8 cellular contexts compared by ENCODE assay signal in the genomic region with DNA sequence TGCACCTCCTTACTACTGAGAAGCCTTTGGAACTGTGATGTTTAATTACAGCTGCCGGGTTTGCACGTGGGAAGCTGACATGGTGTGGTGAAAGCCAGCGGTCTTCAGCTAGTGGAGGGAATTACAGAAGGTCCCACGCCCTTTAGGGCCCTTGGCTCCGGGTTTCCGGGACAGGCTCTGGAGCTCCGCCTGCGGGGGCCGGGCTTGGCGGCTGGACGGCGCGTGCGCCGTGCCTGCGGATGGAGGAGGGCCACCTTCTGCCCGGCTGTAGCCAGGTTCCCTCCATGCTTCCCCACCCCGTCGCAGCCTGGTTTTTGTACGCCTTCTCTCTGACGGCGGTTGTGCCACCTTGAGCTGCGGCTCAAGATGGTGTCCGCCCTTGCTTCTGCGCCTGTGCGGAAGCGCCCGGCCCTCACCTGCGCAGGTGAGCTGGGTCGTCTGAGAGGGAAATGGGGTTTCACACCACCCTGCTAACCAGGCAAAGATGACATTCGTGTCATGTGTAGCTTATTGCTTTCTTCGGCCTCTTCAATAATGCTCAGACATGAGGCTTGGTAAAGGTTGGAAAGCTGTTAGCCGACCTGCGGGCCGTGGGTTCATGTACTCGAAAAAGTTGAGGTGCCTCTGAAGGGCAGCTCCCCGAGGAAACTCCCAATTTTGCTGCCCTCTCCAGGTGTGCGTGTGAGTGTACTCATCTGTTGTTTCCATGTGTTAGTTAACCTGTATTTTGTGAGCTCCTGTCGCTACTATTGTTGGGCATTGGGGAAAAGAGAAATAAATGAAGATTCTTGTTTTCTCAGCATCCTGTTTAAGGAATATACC. TPM values are rescaled to one million over a fixed set of nuclear protein-coding genes. Genes with fewer than 3 reads are reported as not detected.
A peak's percentile ranks its signal among the peaks of the same experiment; 100 is the strongest.
DNase-seq lines count a peak whose midpoint lies in the region; ATAC-seq and TF ChIP-seq lines count a peak whose summit lies in the region.

No MANE protein-coding gene starts in this region.

- POLR2A ChIA-PET in Caco-2 (lab: Charles Lee), result no interaction called here

- H3K4me1 Mint-ChIP-seq in activated naive CD8-positive, alpha-beta T cell treated with anti-CD3 and anti-CD28 coated beads for 36 hours, result peaks cover 7% of the 10 kb centered on the region
- H3K4me1 Mint-ChIP-seq in Caco-2 (ENCODE audit: low read depth, unreplicated experiment), result no peaks in the 10 kb centered on the region

- H3K4me1 ChIP-seq in cardiac muscle cell (ENCODE audit: low read depth), result peaks cover 2% of the 10 kb centered on the region
- H3K4me1 ChIP-seq in rectal smooth muscle tissue (ENCODE audit: control insufficient read depth, insufficient read depth, low read length), result peaks cover 4% of the 10 kb centered on the region
- H3K4me1 ChIP-seq in Caco-2, result no peaks in the 10 kb centered on the region

- H3K9me3 ChIP-seq in cardiac muscle cell (ENCODE audit: low read depth), result no peaks in the 10 kb centered on the region
- H3K9me3 ChIP-seq in Caco-2, result no peaks in the 10 kb centered on the region

- H3K27ac ChIP-seq in cardiac muscle cell (peak overlapping the region; percentile 5), rectal smooth muscle tissue (ENCODE audit: low read depth, low read length) (no peak overlapping the region)

- CTCF ChIA-PET in Caco-2 (lab: Charles Lee), result no interaction called here

- H3K4me3 Mint-ChIP-seq in activated naive CD8-positive, alpha-beta T cell treated with anti-CD3 and anti-CD28 coated beads for 36 hours, result peak overlapping the region; percentile 61
- H3K4me3 Mint-ChIP-seq in Caco-2 (ENCODE audit: unreplicated experiment), result no peak overlapping the region

- H3K27me3 ChIP-seq in cardiac muscle cell, result no peaks in the 10 kb centered on the region
- no peaks in the 10 kb centered on the region for H3K27me3 ChIP-seq in rectal smooth muscle tissue (ENCODE audit: control insufficient read depth, insufficient read depth, low read length)
- no peaks in the 10 kb centered on the region for H3K27me3 ChIP-seq in Caco-2 (replicated peaks; ENCODE audit: control insufficient read depth, insufficient read depth, low read length)

- H3K36me3 ChIP-seq in cardiac muscle cell, result peaks cover 3% of the 10 kb centered on the region
- H3K36me3 ChIP-seq in rectal smooth muscle tissue (ENCODE audit: control insufficient read depth, insufficient read depth, low read length), result peaks cover 3% of the 10 kb centered on the region
- H3K36me3 ChIP-seq in Caco-2 (ENCODE audit: control insufficient read depth, insufficient read depth, low read length), result no peaks in the 10 kb centered on the region

- H3K9me3 Mint-ChIP-seq in activated naive CD8-positive, alpha-beta T cell treated with anti-CD3 and anti-CD28 coated beads for 36 hours, result no peaks in the 10 kb centered on the region
- H3K9me3 Mint-ChIP-seq in Caco-2 (ENCODE audit: unreplicated experiment), result no peaks in the 10 kb centered on the region

- TF ChIP-seq CTCF in cardiac muscle cell (IDR thresholded peaks at IDR 0.05; ENCODE audit: low read depth, low read length) (no peak), Caco-2 (IDR thresholded peaks at IDR 0.05; ENCODE audit: insufficient read depth in 1 of 2, low read depth in 1 of 2, low read length in 1 of 2, severe bottlenecking in 1 of 2, unreplicated experiment in 1 of 2) (no peak)

- DNase-seq in SK-MEL-5 (ENCODE audit: low read depth, low spot score) (peak; percentile 56), cardiac muscle cell (ENCODE audit: low read depth in 1 of 2, low spot score in 1 of 2) (peak in 1 of 2 donors; percentile 80), ureter (ENCODE audit: low spot score) (peak; percentile 82), Caco-2 (no peak)
- peak; percentile 72 for DNase-seq in activated naive CD8-positive, alpha-beta T cell treated with anti-CD3 and anti-CD28 coated beads for 36 hours

- in situ Hi-C loops in SK-MEL-5 (cut with HindIII; ENCODE audit: low pct_unique_long_range_greater_than_20kb, low sequenced_read_pairs), result no loop called here

- H3K4me3 ChIP-seq in cardiac muscle cell (no peak overlapping the region), rectal smooth muscle tissue (ENCODE audit: low read length) (peak overlapping the region; percentile 75), Caco-2 (ENCODE audit: low read depth, low read length) (no peak overlapping the region)

- no TSS peak for BruUV-seq in Caco-2 (replicated peaks; lab: Mats Ljungman, UMichigan)

- intact Hi-C loops in Caco-2 (cut with micrococcal nuclease; ENCODE audit: unreplicated experiment), result no loop called here

- H3K27ac Mint-ChIP-seq in activated naive CD8-positive, alpha-beta T cell treated with anti-CD3 and anti-CD28 coated beads for 36 hours, result no peak overlapping the region
- H3K27ac Mint-ChIP-seq in Caco-2 (ENCODE audit: unreplicated experiment), result no peak overlapping the region

- no peaks in the 10 kb centered on the region for H3K27me3 Mint-ChIP-seq in activated naive CD8-positive, alpha-beta T cell treated with anti-CD3 and anti-CD28 coated beads for 36 hours
- H3K27me3 Mint-ChIP-seq in Caco-2 (ENCODE audit: insufficient read depth, unreplicated experiment), result no peaks in the 10 kb centered on the region

- H3K36me3 Mint-ChIP-seq in activated naive CD8-positive, alpha-beta T cell treated with anti-CD3 and anti-CD28 coated beads for 36 hours, result peaks cover 3% of the 10 kb centered on the region
- H3K36me3 Mint-ChIP-seq in Caco-2 (ENCODE audit: insufficient read depth, unreplicated experiment), result peaks cover 15% of the 10 kb centered on the region

- peak; percentile 63 for ATAC-seq in GM21447 (IDR thresholded peaks at IDR 0.05; ENCODE audit: unreplicated experiment)
- ATAC-seq in HG02840 (IDR thresholded peaks at IDR 0.05; ENCODE audit: low FRiP score, unreplicated experiment), result no peak

- peak overlapping the region; percentile 62 for H3K9ac ChIP-seq in rectal smooth muscle tissue (ENCODE audit: low read length)

RNA-seq across cellular contexts. Expression of a gene that starts 36.6 kb away (rescaled TPM):
- total RNA-seq in SK-MEL-5 (2014; rRNA removed; shearing (Covaris generic)), result under 0.01 TPM in 1 of 2 replicates, not detected in the other
- 0.02 and 0.09 TPM in 2 replicates for polyA plus RNA-seq in SK-MEL-5 (2015; cell fraction: cytosol; rRNA removed)
- polyA plus RNA-seq in SK-MEL-5 (2015; cell fraction: nucleus; rRNA removed), result 0.06 and 0.09 TPM in 2 replicates
- total RNA-seq in activated naive CD8-positive, alpha-beta T cell treated with anti-CD3 and anti-CD28 coated beads for 36 hours, result under 1 TPM in 1 of 2 experiments, not detected in 1; 0.02 TPM
- total RNA-seq in cardiac muscle cell, result 0.25 and 0.60 TPM in 2 replicates
- polyA plus RNA-seq in cardiac muscle cell, result 0.02 and 0.13 TPM in 2 replicates
- not detected for total RNA-seq in ureter
- 0.07 and 0.12 TPM in 2 replicates for total RNA-seq in Caco-2 (2022)

RNA-seq across cellular contexts. Expression of a gene that starts 38.6 kb away (rescaled TPM):
- 59.5 and 63.3 TPM in 2 replicates for total RNA-seq in SK-MEL-5 (2014; rRNA removed; shearing (Covaris generic))
- polyA plus RNA-seq in SK-MEL-5 (2015; cell fraction: cytosol; rRNA removed), result 70.7 and 105 TPM in 2 replicates
- polyA plus RNA-seq in SK-MEL-5 (2015; cell fraction: nucleus; rRNA removed), result 84.0 and 87.4 TPM in 2 replicates
- total RNA-seq in activated naive CD8-positive, alpha-beta T cell treated with anti-CD3 and anti-CD28 coated beads for 36 hours, result 100 to 1,000 TPM; 104 to 107 TPM
- total RNA-seq in cardiac muscle cell (53.7 and 62.8 TPM in 2 replicates), ureter (115 TPM), Caco-2 (2022) (45.8 and 51.5 TPM in 2 replicates)
- 84.0 and 88.1 TPM in 2 replicates for polyA plus RNA-seq in cardiac muscle cell

Comparison
In these comparisons a context has a peak if more than half of its experiments do, and no peak if none do; other contexts are left out.
1. DNase-seq: peak in SK-MEL-5 (single experiment), activated naive CD8-positive, alpha-beta T cell treated with anti-CD3 and anti-CD28 coated beads for 36 hours (single experiment) and ureter (single experiment); none in Caco-2 (0 of 2).